Comparison of ENCODE assay signal across 18 cellular contexts in genomic region chr7:157177997-157178396, GRCh38. TPM values are rescaled to one million over a fixed set of nuclear protein-coding genes. Genes with fewer than 3 reads are reported as not detected.
DNase-seq lines count a peak whose midpoint lies in the region; ATAC-seq and TF ChIP-seq lines count a peak whose summit lies in the region.
"Had no signal": no experiment of that assay in that cellular context is flagged by ENCODE, and none has a peak within 500 bp of the region (broad histone marks: within the 10 kb centered on the region; RNA-seq: fewer than 3 reads in every experiment).

No MANE protein-coding gene starts in this region.

- POLR2A ChIA-PET in GM10248 (lab: Yijun Ruan, JAX), result no interaction called here

- CTCF ChIA-PET in GM10248 (lab: Yijun Ruan, JAX), result interaction anchor here (1.2 to 1.5 kb wide), 2 partner anchors 14 to 72 kb away, joined by 3 read pairs; no protein-coding TSS in a partner anchor

- no peak for TF ChIP-seq CTCF in GM10248 (IDR thresholded peaks at IDR 0.05; ENCODE audit: control extremely low read depth, extremely low read depth, low read depth, missing control alignments)
- no peak for TF ChIP-seq CTCF in WERI-Rb-1 (IDR thresholded peaks at IDR 0.05; ENCODE audit: low read depth, low read length)
- no peak for TF ChIP-seq CTCF in testis (IDR thresholded peaks at IDR 0.05)

- no peak for TF ChIP-seq POLR2A in testis (IDR thresholded peaks at IDR 0.05)

- H3K27me3 ChIP-seq in WERI-Rb-1 (ENCODE audit: insufficient read depth, low read depth, severe bottlenecking), result no peaks in the 10 kb centered on the region
- no peaks in the 10 kb centered on the region for H3K27me3 ChIP-seq in testis
- H3K27me3 ChIP-seq: BLaER1, SJSA1 had no signal

- H3K36me3 ChIP-seq in WERI-Rb-1 (peaks cover 81% of the 10 kb centered on the region), testis (ENCODE audit: low read depth, missing control alignments) (no peaks in the 10 kb centered on the region)

- intact Hi-C loops in testis (cut with DNase I; ENCODE audit: low total_unique reads), result no loop called here

- peak overlapping the region; percentile 13 for H3K4me3 ChIP-seq in WERI-Rb-1 (ENCODE audit: low read depth, low read length)
- no peak overlapping the region for H3K4me3 ChIP-seq in testis
- H3K4me3 ChIP-seq: BLaER1, SJSA1 had no signal

- peak overlapping the region; percentile 97 for H3K27ac ChIP-seq in WERI-Rb-1
- no peak overlapping the region for H3K27ac ChIP-seq in testis
- H3K27ac ChIP-seq: BLaER1, SJSA1 had no signal

- ATAC-seq in GM18867 (IDR thresholded peaks at IDR 0.05; ENCODE audit: unreplicated experiment) (peak; percentile 65), HG02623 (IDR thresholded peaks at IDR 0.05; ENCODE audit: unreplicated experiment) (peak; percentile 48), GM19324 (IDR thresholded peaks at IDR 0.05; ENCODE audit: low FRiP score, unreplicated experiment) (no peak)
- ATAC-seq: CD8-positive, alpha-beta T cell had no signal

- no peaks in the 10 kb centered on the region for H3K4me1 ChIP-seq in testis
- H3K4me1 ChIP-seq: BLaER1, SJSA1 had no signal

- H3K9me3 ChIP-seq in WERI-Rb-1 (ENCODE audit: severe bottlenecking) (no peaks in the 10 kb centered on the region), testis (no peaks in the 10 kb centered on the region)
- H3K9me3 ChIP-seq: BLaER1, SJSA1 had no signal

- 88 to 90% methylated on average over 7 of the region's 7 CpGs for WGBS in testis, 2 donors

- DNase-seq in GM10248 (ENCODE audit: extremely low spot score) (peak; percentile 23), WERI-Rb-1 (peak; percentile 38), NCI-H2107 treated with DMSO at 0.1 percent for 48 hours (lab: John Stamatoyannopoulos, UW; ENCODE audit: unreplicated experiment) (no peak), testis (no peak)
- DNase-seq: CD8-positive, alpha-beta T cell; HFFc6; KBM-7; MV-4-11; NCI-H1417 treated with DMSO at 0.1 percent for 48 hours; NCI-H2029; NCI-H2171 treated with DMSO at 0.1 percent for 48 hours; NCI-H446 treated with DMSO at 0.1 percent for 48 hours; NCI-H748 treated with DMSO at 0.1 percent for 48 hours had no signal

RNA-seq across cellular contexts. Expression of gene UBE3C, which starts 39.3 kb away (rescaled TPM):
- 10 to 100 TPM; 86.0 to 95.9 TPM for total RNA-seq in testis
- 69.4 TPM for polyA plus RNA-seq in testis (ENCODE audit: insufficient read depth, low read depth, low replicate concordance)

Comparison
In these comparisons a context has a peak if more than half of its experiments do, and no peak if none do; other contexts are left out.
1. DNase-seq: peak in GM10248 (single experiment) and WERI-Rb-1 (single experiment); none in NCI-H2107 treated with DMSO at 0.1 percent for 48 hours (single experiment) and testis (single experiment).